In the genomic region with DNA sequence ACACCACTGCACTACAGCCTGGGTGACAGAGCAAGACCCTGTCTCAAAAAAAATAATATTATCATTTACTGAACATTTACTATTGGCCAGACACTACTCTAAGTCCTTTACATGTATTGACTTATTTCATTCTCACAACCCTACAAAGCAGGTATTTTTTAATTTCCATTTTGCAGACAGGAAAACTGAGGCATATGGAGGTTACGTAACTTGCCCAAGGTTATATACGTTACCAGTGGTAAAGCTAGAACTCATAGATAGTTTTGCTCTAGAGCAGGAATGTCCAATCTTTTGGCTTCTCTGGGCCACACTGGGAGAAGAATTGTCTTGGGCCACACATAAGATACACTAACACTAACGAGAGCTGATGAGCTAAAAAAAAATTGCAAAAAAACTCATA, we compare ENCODE assay signal across 28 cellular contexts.
"Had no signal": no experiment of that assay in that cellular context is flagged by ENCODE, and none has a peak within 500 bp of the region (broad histone marks: within the 10 kb centered on the region; RNA-seq: fewer than 3 reads in every experiment).

No MANE protein-coding gene starts in this region.

- H3K4me3 ChIP-seq: neural progenitor cell, ovary, psoas muscle, skin epidermis, smooth muscle cell, spleen, stomach, thoracic aorta, thyroid gland, tibial nerve, upper lobe of left lung, vagina had no signal

- H3K79me2 ChIP-seq: parathyroid adenoma had no signal

- H3K36me3 ChIP-seq: neural progenitor cell, ovary had no signal

- FAIRE-seq: urothelium cell line had no signal

- H3K4me2 ChIP-seq: neural progenitor cell, smooth muscle cell had no signal

- H2AFZ ChIP-seq: neural progenitor cell, parathyroid adenoma had no signal

- H3K9me3 ChIP-seq: ovary, psoas muscle, spleen, stomach, thoracic aorta, thyroid gland, tibial nerve, upper lobe of left lung, vagina had no signal

- H3K4me1 ChIP-seq: neural progenitor cell had no signal

- H3K27ac ChIP-seq: neural progenitor cell, ovary, parathyroid adenoma, psoas muscle, skin epidermis, spleen, stomach, thoracic aorta, thyroid gland, tibial nerve, upper lobe of left lung, vagina had no signal

- H3K9ac ChIP-seq: neural progenitor cell, parathyroid adenoma had no signal

- ATAC-seq: naive thymus-derived CD4-positive, alpha-beta T cell; natural killer cell; psoas muscle; right cardiac atrium; sciatic nerve; stimulated activated memory B cell treated with anti-CD40 and anti-IgM and Interleukin-4, amounts not matched to agents 10 μg/mL and 1 μg/mL and 100 μg/mL, for 72 hours had no signal

- H3K27me3 ChIP-seq: neural progenitor cell, ovary, spleen, stomach, thyroid gland, tibial nerve, upper lobe of left lung, vagina had no signal

- DNase-seq: naive thymus-derived CD4-positive, alpha-beta T cell; natural killer cell; occipital lobe; ovary; posterior cingulate gyrus; psoas muscle; spleen; stimulated activated CD4-positive, alpha-beta T cell treated with anti-CD3 and anti-CD28 coated beads, Interleukin-12 subunit alpha, Interleukin-12 subunit beta, amount 100 ng/mL, for 4 hours; stimulated activated CD4-positive, alpha-beta T cell treated with anti-CD3 and anti-CD28 coated beads, Interleukin-1b, Interleukin-23, amount 100 ng/mL, for 48 hours; stimulated activated CD4-positive, alpha-beta T cell treated with anti-CD3 and anti-CD28 coated beads, Interleukin-4, amount 100 ng/mL, for 1 hour; stimulated activated CD4-positive, alpha-beta T cell treated with anti-CD3 and anti-CD28 coated beads, Interleukin-4, amount 100 ng/mL, for 4 hours; stimulated activated CD8-positive, alpha-beta memory T cell treated with anti-CD3 and anti-CD28 coated beads, Interleukin-4, amount 100 ng/mL, for 48 hours; stimulated activated naive CD4-positive, alpha-beta T cell; stomach; thyroid gland; trophoblast cell; upper lobe of left lung had no signal
